1 cellular context compared by ENCODE assay signal in the genomic region with DNA sequence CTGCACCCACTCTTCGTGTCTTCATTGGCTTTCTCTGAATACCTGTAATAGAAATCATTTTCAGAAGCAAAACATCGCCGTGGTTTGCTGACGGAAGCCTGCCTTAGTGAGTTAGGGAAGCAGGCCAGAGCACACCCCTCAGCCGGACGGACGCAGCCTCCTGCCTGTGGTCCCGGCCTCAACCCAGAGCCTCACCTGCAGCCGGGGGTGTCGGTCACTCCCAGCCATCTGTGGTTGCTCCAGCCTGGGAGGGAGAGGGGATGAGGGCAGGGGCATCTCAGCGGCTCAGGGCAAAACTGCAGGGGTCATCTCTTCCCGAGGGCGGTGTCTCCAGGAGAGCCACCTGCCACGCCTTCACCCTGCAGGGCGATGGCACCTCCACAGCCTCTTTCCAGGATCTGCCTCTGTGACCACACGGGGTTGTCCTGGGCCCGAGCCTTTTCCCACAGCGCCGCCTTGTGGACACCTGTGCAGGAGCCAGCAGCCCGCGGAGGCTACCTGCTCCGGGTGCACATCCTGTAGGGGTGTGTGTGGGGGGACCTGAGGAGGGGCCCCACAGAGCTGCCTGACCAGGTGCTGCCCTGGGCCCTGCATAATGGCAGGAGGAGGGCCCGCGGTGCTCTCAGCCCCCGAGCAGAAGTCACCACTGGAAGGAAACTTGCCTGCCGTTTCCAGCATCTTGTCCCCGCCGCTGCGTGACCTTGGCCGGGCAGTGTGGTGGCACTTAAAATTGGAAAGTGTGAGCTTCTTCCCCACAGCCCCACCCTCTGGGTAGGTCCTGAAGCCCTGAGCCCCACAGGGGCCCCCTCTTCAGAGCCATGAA.
TF ChIP-seq lines count a peak whose summit lies in the region.

No MANE protein-coding gene starts in this region.

TF ChIP-seq in HepG2, 621 proteins besides CTCF, POLR2A, EP300 and RAD21 (continued from another document and continues in another):
- TF ChIP-seq, protein P1, sequence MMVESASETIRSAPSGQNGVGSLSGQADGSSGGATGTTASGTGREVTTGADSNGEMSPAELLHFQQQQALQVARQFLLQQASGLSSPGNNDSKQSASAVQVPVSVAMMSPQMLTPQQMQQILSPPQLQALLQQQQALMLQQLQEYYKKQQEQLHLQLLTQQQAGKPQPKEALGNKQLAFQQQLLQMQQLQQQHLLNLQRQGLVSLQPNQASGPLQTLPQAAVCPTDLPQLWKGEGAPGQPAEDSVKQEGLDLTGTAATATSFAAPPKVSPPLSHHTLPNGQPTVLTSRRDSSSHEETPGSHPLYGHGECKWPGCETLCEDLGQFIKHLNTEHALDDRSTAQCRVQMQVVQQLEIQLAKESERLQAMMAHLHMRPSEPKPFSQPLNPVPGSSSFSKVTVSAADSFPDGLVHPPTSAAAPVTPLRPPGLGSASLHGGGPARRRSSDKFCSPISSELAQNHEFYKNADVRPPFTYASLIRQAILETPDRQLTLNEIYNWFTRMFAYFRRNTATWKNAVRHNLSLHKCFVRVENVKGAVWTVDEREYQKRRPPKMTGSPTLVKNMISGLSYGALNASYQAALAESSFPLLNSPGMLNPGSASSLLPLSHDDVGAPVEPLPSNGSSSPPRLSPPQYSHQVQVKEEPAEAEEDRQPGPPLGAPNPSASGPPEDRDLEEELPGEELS (CRISPR knock-in tag; IDR thresholded peaks at IDR 0.05), result no peak
- TF ChIP-seq ZNF816 (CRISPR knock-in tag; IDR thresholded peaks at IDR 0.05; ENCODE audit: borderline replicate concordance), result no peak
- no peak for TF ChIP-seq ARNT (IDR thresholded peaks at IDR 0.05)
- no peak for TF ChIP-seq CC2D1A (CRISPR knock-in tag; IDR thresholded peaks at IDR 0.05)
- no peak for TF ChIP-seq NBN (conservative IDR thresholded peaks at IDR 0.05)
- no peak for TF ChIP-seq THRA (CRISPR knock-in tag; IDR thresholded peaks at IDR 0.05; ENCODE audit: borderline replicate concordance)
- TF ChIP-seq TIGD3 (CRISPR knock-in tag; IDR thresholded peaks at IDR 0.05; ENCODE audit: borderline replicate concordance), result no peak
- TF ChIP-seq, protein P2, sequence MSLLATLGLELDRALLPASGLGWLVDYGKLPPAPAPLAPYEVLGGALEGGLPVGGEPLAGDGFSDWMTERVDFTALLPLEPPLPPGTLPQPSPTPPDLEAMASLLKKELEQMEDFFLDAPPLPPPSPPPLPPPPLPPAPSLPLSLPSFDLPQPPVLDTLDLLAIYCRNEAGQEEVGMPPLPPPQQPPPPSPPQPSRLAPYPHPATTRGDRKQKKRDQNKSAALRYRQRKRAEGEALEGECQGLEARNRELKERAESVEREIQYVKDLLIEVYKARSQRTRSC (CRISPR knock-in tag; IDR thresholded peaks at IDR 0.05; ENCODE audit: low read depth), result no peak
- TF ChIP-seq PTBP1 (IDR thresholded peaks at IDR 0.05; ENCODE audit: low read depth, low read length, poor library complexity, severe bottlenecking), result no peak
- 0 out of 2 replicates have a peak, but pooled peaks have one; percentile 16 for TF ChIP-seq TMF1 (CRISPR knock-in tag; IDR thresholded peaks at IDR 0.05; ENCODE audit: low read depth)
- TF ChIP-seq TEAD3 (CRISPR knock-in tag; optimal IDR thresholded peaks at IDR 0.05; ENCODE audit: borderline replicate concordance), result no peak
- no peak for TF ChIP-seq SRSF9 (IDR thresholded peaks at IDR 0.05; ENCODE audit: borderline replicate concordance, insufficient read depth, low read depth, low read length, poor library complexity, severe bottlenecking)
- TF ChIP-seq ZFP36 (IDR thresholded peaks at IDR 0.05; ENCODE audit: borderline replicate concordance, low read depth, low read length, partially characterized antibody), result no peak
- no peak for TF ChIP-seq EED (CRISPR knock-in tag; IDR thresholded peaks at IDR 0.05)
- TF ChIP-seq ZNF510 (CRISPR knock-in tag; IDR thresholded peaks at IDR 0.05; ENCODE audit: low read depth), result no peak
- TF ChIP-seq ZKSCAN5 (CRISPR knock-in tag; IDR thresholded peaks at IDR 0.05), result no peak
- no peak for TF ChIP-seq MTA1 (CRISPR knock-in tag; IDR thresholded peaks at IDR 0.05; ENCODE audit: borderline replicate concordance)
- no peak for TF ChIP-seq HOXA9 (CRISPR knock-in tag; IDR thresholded peaks at IDR 0.05; ENCODE audit: borderline replicate concordance)
- peak; percentile 31 for TF ChIP-seq AGO2 (optimal IDR thresholded peaks at IDR 0.05; ENCODE audit: low read depth, low read length)
- TF ChIP-seq ZNF768 (CRISPR knock-in tag; IDR thresholded peaks at IDR 0.05), result no peak
- no peak for TF ChIP-seq NCOA2 (CRISPR knock-in tag; IDR thresholded peaks at IDR 0.05)
- TF ChIP-seq SALL1 (CRISPR knock-in tag; IDR thresholded peaks at IDR 0.05), result peak; percentile 57; the same call in 1 of the 2 replicates
- TF ChIP-seq ZBTB43 (CRISPR knock-in tag; conservative IDR thresholded peaks at IDR 0.05), result no peak
- no peak for TF ChIP-seq MLXIP (CRISPR knock-in tag; IDR thresholded peaks at IDR 0.05; ENCODE audit: borderline replicate concordance)
- TF ChIP-seq CHD2 (IDR thresholded peaks at IDR 0.05; ENCODE audit: low read depth, low read length), result no peak
- no peak for TF ChIP-seq MAZ (IDR thresholded peaks at IDR 0.05; ENCODE audit: borderline replicate concordance, low read depth, low read length)
- TF ChIP-seq MAZ (CRISPR knock-in tag; IDR thresholded peaks at IDR 0.05; ENCODE audit: low read depth), result no peak
- TF ChIP-seq EEA1 (CRISPR knock-in tag; IDR thresholded peaks at IDR 0.05; ENCODE audit: borderline replicate concordance), result no peak
- TF ChIP-seq ZNF678 (CRISPR knock-in tag; IDR thresholded peaks at IDR 0.05), result no peak
- no peak for TF ChIP-seq STAT5B (CRISPR knock-in tag; IDR thresholded peaks at IDR 0.05)
- TF ChIP-seq, protein P3, sequence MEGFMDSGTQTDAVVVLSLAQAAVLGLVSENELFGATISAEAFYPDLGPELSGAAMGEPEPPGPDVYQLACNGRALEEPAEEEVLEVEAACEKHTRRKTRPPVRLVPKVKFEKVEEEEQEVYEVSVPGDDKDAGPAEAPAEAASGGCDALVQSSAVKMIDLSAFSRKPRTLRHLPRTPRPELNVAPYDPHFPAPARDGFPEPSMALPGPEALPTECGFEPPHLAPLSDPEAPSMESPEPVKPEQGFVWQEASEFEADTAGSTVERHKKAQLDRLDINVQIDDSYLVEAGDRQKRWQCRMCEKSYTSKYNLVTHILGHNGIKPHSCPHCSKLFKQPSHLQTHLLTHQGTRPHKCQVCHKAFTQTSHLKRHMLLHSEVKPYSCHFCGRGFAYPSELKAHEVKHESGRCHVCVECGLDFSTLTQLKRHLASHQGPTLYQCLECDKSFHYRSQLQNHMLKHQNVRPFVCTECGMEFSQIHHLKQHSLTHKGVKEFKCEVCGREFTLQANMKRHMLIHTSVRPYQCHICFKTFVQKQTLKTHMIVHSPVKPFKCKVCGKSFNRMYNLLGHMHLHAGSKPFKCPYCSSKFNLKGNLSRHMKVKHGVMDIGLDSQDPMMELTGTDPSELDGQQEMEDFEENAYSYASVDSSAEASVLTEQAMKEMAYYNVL (CRISPR knock-in tag; IDR thresholded peaks at IDR 0.05; ENCODE audit: borderline replicate concordance), result 0 out of 2 replicates have a peak, but pooled peaks have one; percentile 29
- 0 out of 2 replicates have a peak, but pooled peaks have one; percentile 26 for TF ChIP-seq CBFB (CRISPR knock-in tag; IDR thresholded peaks at IDR 0.05)
- peak; percentile 54; the same call in 1 of the 2 replicates for TF ChIP-seq GABPB1 (CRISPR knock-in tag; IDR thresholded peaks at IDR 0.05)
- no peak for TF ChIP-seq IRF2 (CRISPR knock-in tag; IDR thresholded peaks at IDR 0.05)
- no peak for TF ChIP-seq ZNF646 (CRISPR knock-in tag; IDR thresholded peaks at IDR 0.05)
- TF ChIP-seq ZNF329 (CRISPR knock-in tag; IDR thresholded peaks at IDR 0.05; ENCODE audit: low read depth), result no peak
- TF ChIP-seq ZNF7 (CRISPR knock-in tag; IDR thresholded peaks at IDR 0.05), result peak; percentile 57; the same call in 1 of the 2 replicates
- no peak for TF ChIP-seq RFX3 (CRISPR knock-in tag; IDR thresholded peaks at IDR 0.05)
- no peak for TF ChIP-seq ZKSCAN1 (IDR thresholded peaks at IDR 0.05; ENCODE audit: low read length)
